ENCODE assay signal across 2 cellular contexts in the genomic region with DNA sequence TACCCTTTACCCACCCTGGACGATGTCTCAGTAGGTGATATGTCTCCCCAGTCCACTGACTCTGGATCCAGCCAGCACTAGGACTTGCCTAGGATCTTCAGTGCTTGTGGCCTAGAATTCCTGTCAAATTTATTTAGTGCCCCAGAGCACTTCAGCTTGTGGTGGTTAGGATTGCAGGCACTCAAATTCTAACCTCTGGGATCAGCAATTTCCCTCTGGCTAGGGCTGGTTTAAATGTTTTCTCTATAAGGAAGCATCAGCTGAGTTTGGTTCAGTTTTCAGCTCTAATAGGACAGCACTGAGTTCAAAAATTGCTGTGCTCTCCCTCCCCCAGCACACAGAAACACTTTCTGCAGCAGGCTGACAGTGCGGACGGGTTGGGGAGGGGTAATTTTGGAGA.
TF ChIP-seq lines count a peak whose summit lies in the region.

No MANE protein-coding gene starts in this region.

TF ChIP-seq in GM23338, 12 proteins besides CTCF, POLR2A, EP300 and RAD21:
- TF ChIP-seq JUNB (IDR thresholded peaks at IDR 0.05; ENCODE audit: unreplicated experiment) (no peak), NANOG (IDR thresholded peaks at IDR 0.05; ENCODE audit: borderline replicate concordance) (no peak), POLR2AphosphoS5 (IDR thresholded peaks at IDR 0.05; ENCODE audit: low read depth) (no peak), EZH2 (IDR thresholded peaks at IDR 0.05; ENCODE audit: low read depth, unreplicated experiment) (no peak), CREB1 (CRISPR knock-in tag; IDR thresholded peaks at IDR 0.05; ENCODE audit: low read depth) (no peak), ZNF331 (CRISPR knock-in tag; IDR thresholded peaks at IDR 0.05; ENCODE audit: low read depth) (no peak), STAT1 (IDR thresholded peaks at IDR 0.05; ENCODE audit: unreplicated experiment) (no peak)
- TF ChIP-seq, protein P1, sequence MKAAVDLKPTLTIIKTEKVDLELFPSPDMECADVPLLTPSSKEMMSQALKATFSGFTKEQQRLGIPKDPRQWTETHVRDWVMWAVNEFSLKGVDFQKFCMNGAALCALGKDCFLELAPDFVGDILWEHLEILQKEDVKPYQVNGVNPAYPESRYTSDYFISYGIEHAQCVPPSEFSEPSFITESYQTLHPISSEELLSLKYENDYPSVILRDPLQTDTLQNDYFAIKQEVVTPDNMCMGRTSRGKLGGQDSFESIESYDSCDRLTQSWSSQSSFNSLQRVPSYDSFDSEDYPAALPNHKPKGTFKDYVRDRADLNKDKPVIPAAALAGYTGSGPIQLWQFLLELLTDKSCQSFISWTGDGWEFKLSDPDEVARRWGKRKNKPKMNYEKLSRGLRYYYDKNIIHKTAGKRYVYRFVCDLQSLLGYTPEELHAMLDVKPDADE (IDR thresholded peaks at IDR 0.05), result no peak

TF ChIP-seq in H1, 55 proteins besides CTCF, POLR2A, EP300 and RAD21:
- TF ChIP-seq SP2 (IDR thresholded peaks at IDR 0.05; ENCODE audit: low read length) (no peak), CEBPB (IDR thresholded peaks at IDR 0.05; ENCODE audit: low read depth, low read length) (no peak), CHD2 (IDR thresholded peaks at IDR 0.05; ENCODE audit: low read length) (no peak)
